25 cellular contexts compared by ENCODE assay signal in the genomic region with DNA sequence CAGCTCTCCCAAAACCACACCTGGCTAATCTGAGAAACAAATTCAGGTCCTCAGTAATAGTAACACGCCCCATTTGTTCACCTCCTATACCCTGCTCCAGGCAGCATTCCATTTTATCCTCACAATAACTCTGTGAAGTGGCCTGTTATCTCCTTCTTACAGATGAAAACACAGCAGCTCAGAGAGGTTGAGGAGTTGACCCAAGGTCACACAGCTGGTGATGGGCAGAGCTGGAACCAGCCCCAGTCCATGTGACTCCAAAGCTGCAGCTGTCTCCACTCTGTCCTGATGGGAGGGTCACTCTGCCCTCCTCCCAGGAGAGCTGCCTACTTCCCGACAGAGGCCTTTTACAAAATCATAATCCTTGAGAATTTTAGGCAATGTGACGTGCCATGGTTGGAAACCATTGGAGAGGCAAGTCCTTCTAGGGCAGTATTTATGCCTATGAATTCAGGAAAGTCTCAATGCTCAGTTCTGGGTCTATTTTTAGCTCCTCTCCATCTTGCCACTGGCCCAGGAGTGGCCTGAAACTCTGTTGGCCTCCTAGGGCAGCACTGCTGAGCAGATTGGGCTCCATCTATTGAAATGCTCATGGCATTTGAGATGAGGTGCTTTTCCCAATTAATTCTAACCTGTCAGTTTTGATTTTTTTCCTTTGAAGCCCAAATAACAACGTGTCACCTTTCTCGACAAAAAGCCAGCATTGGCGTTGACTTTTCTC. TPM values are rescaled to one million over a fixed set of nuclear protein-coding genes. Genes with fewer than 3 reads are reported as not detected.
DNase-seq lines count a peak whose midpoint lies in the region; ATAC-seq, FAIRE-seq and TF ChIP-seq lines count a peak whose summit lies in the region.
"Had no signal": no experiment of that assay in that cellular context is flagged by ENCODE, and none has a peak within 500 bp of the region (broad histone marks: within the 10 kb centered on the region; RNA-seq: fewer than 3 reads in every experiment).

No MANE protein-coding gene starts in this region.

- ATAC-seq in A549: peak; percentile 26 to 28; a peak in 2 of 6 replicates
- no peak for ATAC-seq in GM19452 (IDR thresholded peaks at IDR 0.05; ENCODE audit: unreplicated experiment)
- ATAC-seq: Panc1 had no signal

- H3K9me3 ChIP-seq in A549 (no peaks in the 10 kb centered on the region), transverse colon (no peaks in the 10 kb centered on the region)
- H3K9me3 ChIP-seq: BLaER1, HAP-1, MG63, SK-N-SH had no signal

- no peak for TF ChIP-seq CTCF in A549 (IDR thresholded peaks at IDR 0.05)
- no peak for TF ChIP-seq CTCF in transverse colon (IDR thresholded peaks at IDR 0.05)

- H3K4me3 ChIP-seq in A549: no peak overlapping the region
- no peak overlapping the region for H3K4me3 ChIP-seq in transverse colon
- H3K4me3 ChIP-seq: BLaER1, HAP-1, MG63 had no signal

- WGBS in A549 (ENCODE audit: missing lambda C conversion rate): 49% methylated on average over 6 of the region's 6 CpGs
- WGBS in transverse colon (ENCODE audit: low coverage in 1 of 2), 2 donors: 59 to 84% methylated on average over 2 to 6 of the region's 6 CpGs

- H3K27me3 ChIP-seq in transverse colon: no peaks in the 10 kb centered on the region
- H3K27me3 ChIP-seq: BLaER1 had no signal

- no peak for TF ChIP-seq RAD21 in A549 (conservative IDR thresholded peaks at IDR 0.05 in 1 of 2, IDR thresholded peaks at IDR 0.05 in 1 of 2)

- DNase-seq in A549 (ENCODE audit: low read depth in 1 of 2, low spot score in 1 of 2): no peak
- DNase-seq in NCI-H2227 treated with DMSO at 0.1 percent for 48 hours (lab: John Stamatoyannopoulos, UW): peak; percentile 20
- peak; percentile 33 for DNase-seq in mesenteric fat pad (ENCODE audit: low spot score)
- peak; percentile 18 for DNase-seq in posterior vena cava (ENCODE audit: low spot score)
- DNase-seq in transverse colon: no peak
- DNase-seq in hippocampal formation (lab: John Stamatoyannopoulos, UW): no peak
- DNase-seq: CD4-positive, CD25-positive, alpha-beta regulatory T cell; DMS153; DND-41; HFFc6; KBM-7; MG63; NCI-H1694; NCI-H2029 treated with DMSO at 0.1 percent for 48 hours; NCI-H226; NCI-H510A; NCI-H69; SIG-M5; SK-N-SH had no signal

- TF ChIP-seq EP300 in A549 (IDR thresholded peaks at IDR 0.05) (no peak), transverse colon (IDR thresholded peaks at IDR 0.05; ENCODE audit: low read depth) (no peak)

- POLR2A ChIA-PET in A549 (lab: Yijun Ruan, JAX): no interaction called here

- TF ChIP-seq POLR2A in A549 (IDR thresholded peaks at IDR 0.05; ENCODE audit: low read length) (no peak), transverse colon (IDR thresholded peaks at IDR 0.05) (no peak)

- CTCF ChIA-PET in A549 (lab: Yijun Ruan, JAX): interaction anchor here (0.6 kb wide), 1 partner anchor 1496 kb away, joined by 4 read pairs; no protein-coding TSS in a partner anchor

- FAIRE-seq in A549 (lab: Jason Lieb, UNC): no peak
- FAIRE-seq: GM12892 had no signal

- in situ Hi-C loops in transverse colon (cut with MboI; ENCODE audit: low pct_ligation_motif_present in 1 of 4, low pct_unique_long_range_greater_than_20kb in 1 of 4, low sequenced_read_pairs in 3 of 4): no loop called here

- no peaks in the 10 kb centered on the region for H3K36me3 ChIP-seq in transverse colon
- H3K36me3 ChIP-seq: BLaER1, HAP-1, MG63 had no signal

- H3K4me1 ChIP-seq in A549 (no peaks in the 10 kb centered on the region), transverse colon (no peaks in the 10 kb centered on the region)
- H3K4me1 ChIP-seq: HAP-1 had no signal

- intact Hi-C loops in posterior vena cava (cut with DNase I) (loop anchor here in 1 of 2 donors (1.0 kb wide), 1 partner anchor 12 kb away; no protein-coding TSS in a partner anchor), transverse colon (cut with DNase I; ENCODE audit: low total_unique reads) (no loop called here)

- H3K4me2 ChIP-seq in A549: no peak overlapping the region
- H3K4me2 ChIP-seq: BLaER1, SK-N-SH had no signal

- H3K27ac ChIP-seq in A549 (no peak overlapping the region), transverse colon (no peak overlapping the region)
- H3K27ac ChIP-seq: BLaER1 had no signal

TF ChIP-seq in A549, 52 proteins besides CTCF, POLR2A, EP300 and RAD21:
- no peak for TF ChIP-seq FOSL2 (IDR thresholded peaks at IDR 0.05)
- no peak for TF ChIP-seq FOSL2 (CRISPR knock-in tag; IDR thresholded peaks at IDR 0.05)
- no peak for TF ChIP-seq MYC (IDR thresholded peaks at IDR 0.05; ENCODE audit: borderline replicate concordance, low read length)
- TF ChIP-seq HDAC2 (IDR thresholded peaks at IDR 0.05): no peak
- TF ChIP-seq CBX8 (IDR thresholded peaks at IDR 0.05): no peak
- TF ChIP-seq BCL3 (IDR thresholded peaks at IDR 0.05): no peak
- no peak for TF ChIP-seq BHLHE40 (IDR thresholded peaks at IDR 0.05; ENCODE audit: low read depth, low read length)
- no peak for TF ChIP-seq KDM5A (IDR thresholded peaks at IDR 0.05)
- TF ChIP-seq FOXS1 (CRISPR knock-in tag; IDR thresholded peaks at IDR 0.05): no peak
- TF ChIP-seq E2F6 (IDR thresholded peaks at IDR 0.05; ENCODE audit: borderline replicate concordance, low read depth): no peak
- no peak for TF ChIP-seq HOXB13 (CRISPR knock-in tag; IDR thresholded peaks at IDR 0.05; ENCODE audit: low read depth)
- no peak for TF ChIP-seq ZSCAN20 (CRISPR knock-in tag; IDR thresholded peaks at IDR 0.05)
- TF ChIP-seq ZNF302 (CRISPR knock-in tag; IDR thresholded peaks at IDR 0.05): no peak
- TF ChIP-seq, protein P1, sequence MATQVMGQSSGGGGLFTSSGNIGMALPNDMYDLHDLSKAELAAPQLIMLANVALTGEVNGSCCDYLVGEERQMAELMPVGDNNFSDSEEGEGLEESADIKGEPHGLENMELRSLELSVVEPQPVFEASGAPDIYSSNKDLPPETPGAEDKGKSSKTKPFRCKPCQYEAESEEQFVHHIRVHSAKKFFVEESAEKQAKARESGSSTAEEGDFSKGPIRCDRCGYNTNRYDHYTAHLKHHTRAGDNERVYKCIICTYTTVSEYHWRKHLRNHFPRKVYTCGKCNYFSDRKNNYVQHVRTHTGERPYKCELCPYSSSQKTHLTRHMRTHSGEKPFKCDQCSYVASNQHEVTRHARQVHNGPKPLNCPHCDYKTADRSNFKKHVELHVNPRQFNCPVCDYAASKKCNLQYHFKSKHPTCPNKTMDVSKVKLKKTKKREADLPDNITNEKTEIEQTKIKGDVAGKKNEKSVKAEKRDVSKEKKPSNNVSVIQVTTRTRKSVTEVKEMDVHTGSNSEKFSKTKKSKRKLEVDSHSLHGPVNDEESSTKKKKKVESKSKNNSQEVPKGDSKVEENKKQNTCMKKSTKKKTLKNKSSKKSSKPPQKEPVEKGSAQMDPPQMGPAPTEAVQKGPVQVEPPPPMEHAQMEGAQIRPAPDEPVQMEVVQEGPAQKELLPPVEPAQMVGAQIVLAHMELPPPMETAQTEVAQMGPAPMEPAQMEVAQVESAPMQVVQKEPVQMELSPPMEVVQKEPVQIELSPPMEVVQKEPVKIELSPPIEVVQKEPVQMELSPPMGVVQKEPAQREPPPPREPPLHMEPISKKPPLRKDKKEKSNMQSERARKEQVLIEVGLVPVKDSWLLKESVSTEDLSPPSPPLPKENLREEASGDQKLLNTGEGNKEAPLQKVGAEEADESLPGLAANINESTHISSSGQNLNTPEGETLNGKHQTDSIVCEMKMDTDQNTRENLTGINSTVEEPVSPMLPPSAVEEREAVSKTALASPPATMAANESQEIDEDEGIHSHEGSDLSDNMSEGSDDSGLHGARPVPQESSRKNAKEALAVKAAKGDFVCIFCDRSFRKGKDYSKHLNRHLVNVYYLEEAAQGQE (IDR thresholded peaks at IDR 0.05): no peak
- TF ChIP-seq JUN (IDR thresholded peaks at IDR 0.05): no peak

RNA-seq across cellular contexts. Expression of gene KCNK12, which starts 50.1 kb away (rescaled TPM):
- 0.01 TPM in 2 replicates for polyA plus RNA-seq in A549 (2011; rRNA removed)
- 0.01 and 0.04 TPM in 2 replicates for polyA plus RNA-seq in A549 (2012; cell fraction: cytosol; rRNA removed)
- 0.02 and 0.04 TPM in 2 replicates for polyA plus RNA-seq in A549 (2012; cell fraction: nucleus; rRNA removed)
- polyA plus RNA-seq in A549 (2017; fragmentation: RNase III; extraction: RNeasy Plus Mini Kit Qiagen cat#74134 plus additional on column Dnase treatment): 0.01 TPM in 2 of 3 replicates, not detected in the other
- polyA minus RNA-seq in A549 (2011; rRNA and poly(A)+ RNA removed): 0.17 TPM in 1 of 2 replicates, not detected in the other
- not detected for total RNA-seq in mesenteric fat pad
- not detected for total RNA-seq in posterior vena cava
- total RNA-seq in transverse colon: under 1 TPM in 1 of 4 donors, not detected in 3; 0.16 TPM
- total RNA-seq: A172 had no signal
- polyA plus RNA-seq: SK-N-SH had no signal

Comparison
In these comparisons a context has a peak if more than half of its experiments do, and no peak if none do; other contexts are left out.
1. DNase-seq: peak in NCI-H2227 treated with DMSO at 0.1 percent for 48 hours (single experiment), mesenteric fat pad (single experiment) and posterior vena cava (single experiment); none in A549 (0 of 2), transverse colon (single experiment) and hippocampal formation (0 of 2).